Comparison of ENCODE assay signal across 9 cellular contexts in genomic region chr14:104370256-104370870, GRCh38.
DNase-seq lines count a peak whose midpoint lies in the region; ATAC-seq and TF ChIP-seq lines count a peak whose summit lies in the region.
"Had no signal": no experiment of that assay in that cellular context is flagged by ENCODE, and none has a peak within 500 bp of the region (broad histone marks: within the 10 kb centered on the region; RNA-seq: fewer than 3 reads in every experiment).

No MANE protein-coding gene starts in this region.

- H3K27ac Mint-ChIP-seq in progenitor cell of endocrine pancreas: no peak overlapping the region
- H3K27ac Mint-ChIP-seq in stimulated activated effector memory CD8-positive, alpha-beta T cell treated with anti-CD3 and anti-CD28 coated beads, Interleukin-12 subunit alpha, Interleukin-12 subunit beta, amount 100 ng/mL, for 72 hours: no peak overlapping the region
- H3K27ac Mint-ChIP-seq: T-helper 2 cell treated with Interferon-gamma antibody and Interleukin-4, amounts not matched to agents 5 μg/mL and 100 μg/mL, for 36 hours had no signal

- intact Hi-C loops in vagina (cut with DNase I): no loop called here

- H3K36me3 ChIP-seq in H7 (replicated peaks; ENCODE audit: control insufficient read depth, insufficient read depth, low read length): no peaks in the 10 kb centered on the region
- no peaks in the 10 kb centered on the region for H3K36me3 ChIP-seq in effector memory CD4-positive, alpha-beta T cell (ENCODE audit: control insufficient read depth, insufficient read depth, low read length)
- no peaks in the 10 kb centered on the region for H3K36me3 ChIP-seq in vagina

- no peaks in the 10 kb centered on the region for H3K36me3 Mint-ChIP-seq in progenitor cell of endocrine pancreas (ENCODE audit: insufficient read depth)
- no peaks in the 10 kb centered on the region for H3K36me3 Mint-ChIP-seq in stimulated activated effector memory CD8-positive, alpha-beta T cell treated with anti-CD3 and anti-CD28 coated beads, Interleukin-12 subunit alpha, Interleukin-12 subunit beta, amount 100 ng/mL, for 72 hours

- peaks cover 1% of the 10 kb centered on the region for H3K4me1 Mint-ChIP-seq in progenitor cell of endocrine pancreas (ENCODE audit: low read depth)
- no peaks in the 10 kb centered on the region for H3K4me1 Mint-ChIP-seq in stimulated activated effector memory CD8-positive, alpha-beta T cell treated with anti-CD3 and anti-CD28 coated beads, Interleukin-12 subunit alpha, Interleukin-12 subunit beta, amount 100 ng/mL, for 72 hours

- no peak overlapping the region for H3K4me3 Mint-ChIP-seq in progenitor cell of endocrine pancreas (ENCODE audit: low read depth)
- H3K4me3 Mint-ChIP-seq in stimulated activated effector memory CD8-positive, alpha-beta T cell treated with anti-CD3 and anti-CD28 coated beads, Interleukin-12 subunit alpha, Interleukin-12 subunit beta, amount 100 ng/mL, for 72 hours: no peak overlapping the region
- H3K4me3 Mint-ChIP-seq: T-helper 2 cell treated with Interferon-gamma antibody and Interleukin-4, amounts not matched to agents 5 μg/mL and 100 μg/mL, for 36 hours had no signal

- no peaks in the 10 kb centered on the region for H3K9me3 ChIP-seq in effector memory CD4-positive, alpha-beta T cell (ENCODE audit: control insufficient read depth, low read length)
- H3K9me3 ChIP-seq in vagina: no peaks in the 10 kb centered on the region

- no peaks in the 10 kb centered on the region for H3K9me3 Mint-ChIP-seq in progenitor cell of endocrine pancreas (ENCODE audit: low read depth)
- H3K9me3 Mint-ChIP-seq in stimulated activated effector memory CD8-positive, alpha-beta T cell treated with anti-CD3 and anti-CD28 coated beads, Interleukin-12 subunit alpha, Interleukin-12 subunit beta, amount 100 ng/mL, for 72 hours: no peaks in the 10 kb centered on the region
- H3K9me3 Mint-ChIP-seq: T-helper 2 cell treated with Interferon-gamma antibody and Interleukin-4, amounts not matched to agents 5 μg/mL and 100 μg/mL, for 36 hours had no signal

- H3K4me3 ChIP-seq in H7 (ENCODE audit: insufficient read depth, low read depth, low read length) (no peak overlapping the region), epithelial cell of proximal tubule (ENCODE audit: low read depth, low read length) (no peak overlapping the region), vagina (no peak overlapping the region)
- no peak overlapping the region for H3K4me3 ChIP-seq in effector memory CD4-positive, alpha-beta T cell (ENCODE audit: insufficient read depth, low read depth, low read length, poor library complexity, severe bottlenecking)

- no peaks in the 10 kb centered on the region for H3K27me3 ChIP-seq in H7 (ENCODE audit: control insufficient read depth, insufficient read depth, low read length)
- no peaks in the 10 kb centered on the region for H3K27me3 ChIP-seq in effector memory CD4-positive, alpha-beta T cell (replicated peaks; ENCODE audit: control insufficient read depth, insufficient read depth, low read length, poor library complexity, severe bottlenecking)
- H3K27me3 ChIP-seq in vagina: no peaks in the 10 kb centered on the region

- TF ChIP-seq CTCF in epithelial cell of proximal tubule (conservative IDR thresholded peaks at IDR 0.05; ENCODE audit: low read depth, low read length): peak; percentile 22
- peak; percentile 59 for TF ChIP-seq CTCF in progenitor cell of endocrine pancreas (IDR thresholded peaks at IDR 0.05; ENCODE audit: unreplicated experiment)
- TF ChIP-seq CTCF in vagina (IDR thresholded peaks at IDR 0.05): no peak

- DNase-seq in H7: peak; percentile 90
- DNase-seq in NCI-H526 (lab: John Stamatoyannopoulos, UW): peak; percentile 43 to 82
- DNase-seq in epithelial cell of proximal tubule (ENCODE audit: low read depth): no peak
- DNase-seq in progenitor cell of endocrine pancreas (ENCODE audit: low spot score, unreplicated experiment): no peak
- DNase-seq in stimulated activated effector memory CD8-positive, alpha-beta T cell treated with anti-CD3 and anti-CD28 coated beads, Interleukin-12 subunit alpha, Interleukin-12 subunit beta, amount 100 ng/mL, for 72 hours (ENCODE audit: low spot score in 2 of 2): no peak
- no peak for DNase-seq in activated gamma-delta T cell treated with Interleukin-2 at 50 U/mL for 16 hours
- DNase-seq in effector memory CD4-positive, alpha-beta T cell: no peak
- DNase-seq in vagina (ENCODE audit: extremely low spot score in 2 of 2): no peak

- no peak overlapping the region for H3K27ac ChIP-seq in effector memory CD4-positive, alpha-beta T cell (ENCODE audit: insufficient read depth, low read length, poor library complexity, severe bottlenecking)
- H3K27ac ChIP-seq in vagina: no peak overlapping the region

- no peak for ATAC-seq in stimulated activated effector memory CD8-positive, alpha-beta T cell treated with anti-CD3 and anti-CD28 coated beads, Interleukin-12 subunit alpha, Interleukin-12 subunit beta, amount 100 ng/mL, for 72 hours

- H3K4me1 ChIP-seq in effector memory CD4-positive, alpha-beta T cell (ENCODE audit: control insufficient read depth, insufficient read depth, low read length, poor library complexity, severe bottlenecking): no peaks in the 10 kb centered on the region
- no peaks in the 10 kb centered on the region for H3K4me1 ChIP-seq in vagina

- H3K27me3 Mint-ChIP-seq in progenitor cell of endocrine pancreas: peaks cover 17% of the 10 kb centered on the region

- no peak for TF ChIP-seq POLR2A in vagina (IDR thresholded peaks at IDR 0.05)

Comparison
In these comparisons a context has a peak if more than half of its experiments do, and no peak if none do; other contexts are left out.
1. DNase-seq: peak in H7 (single experiment) and NCI-H526 (2 of 2); none in epithelial cell of proximal tubule (single experiment), progenitor cell of endocrine pancreas (single experiment), stimulated activated effector memory CD8-positive, alpha-beta T cell treated with anti-CD3 and anti-CD28 coated beads, Interleukin-12 subunit alpha, Interleukin-12 subunit beta, amount 100 ng/mL, for 72 hours (0 of 2), activated gamma-delta T cell treated with Interleukin-2 at 50 U/mL for 16 hours (single experiment), effector memory CD4-positive, alpha-beta T cell (0 of 3) and vagina (0 of 2).
2. CTCF ChIP-seq: peak in epithelial cell of proximal tubule (single experiment) and progenitor cell of endocrine pancreas (single experiment); none in vagina (0 of 3).